12 cellular contexts compared by ENCODE assay signal in genomic region chr16:89556750-89557149, GRCh38. TPM values are rescaled to one million over a fixed set of nuclear protein-coding genes. Genes with fewer than 3 reads are reported as not detected.
DNase-seq lines count a peak whose midpoint lies in the region; ATAC-seq and TF ChIP-seq lines count a peak whose summit lies in the region.
"Had no signal": no experiment of that assay in that cellular context is flagged by ENCODE, and none has a peak within 500 bp of the region (broad histone marks: within the 10 kb centered on the region; RNA-seq: fewer than 3 reads in every experiment).

No MANE protein-coding gene starts in this region.

- peaks cover 28% of the 10 kb centered on the region for H3K4me1 Mint-ChIP-seq in activated CD8-positive, alpha-beta memory T cell treated with anti-CD3 and anti-CD28 coated beads, Interleukin-2, amount 10 ng/mL, durations not matched to agents 7 days and 5 days
- peaks cover 8% of the 10 kb centered on the region for H3K4me1 Mint-ChIP-seq in MCF 10A (ENCODE audit: insufficient read depth, unreplicated experiment)

- CTCF ChIA-PET in activated CD8-positive, alpha-beta memory T cell treated with anti-CD3 and anti-CD28 coated beads, Interleukin-2, amount 10 ng/mL, durations not matched to agents 7 days and 5 days (lab: Charles Lee), result interaction anchor here (0.9 to 2.0 kb wide), 11 partner anchors 7 to 316 kb away, joined by 3 to 11 read pairs (median 4); no protein-coding TSS in a partner anchor
- CTCF ChIA-PET in MCF 10A (lab: Yijun Ruan, JAX), result interaction anchor here (0.6 to 1.5 kb wide), 6 partner anchors 11 to 1518 kb away, joined by 3 to 4 read pairs (median 3); no protein-coding TSS in a partner anchor

- H3K27ac ChIP-seq in substantia nigra (ENCODE audit: low read depth, low read length, poor library complexity, severe bottlenecking), result peak overlapping the region; percentile 79
- H3K27ac ChIP-seq: parathyroid adenoma, skin epidermis had no signal

- intact Hi-C loops in MCF 10A (cut with micrococcal nuclease), result no loop called here

- no peak overlapping the region for H3K4me3 Mint-ChIP-seq in activated CD8-positive, alpha-beta memory T cell treated with anti-CD3 and anti-CD28 coated beads, Interleukin-2, amount 10 ng/mL, durations not matched to agents 7 days and 5 days
- no peak overlapping the region for H3K4me3 Mint-ChIP-seq in MCF 10A (ENCODE audit: unreplicated experiment)
- H3K4me3 Mint-ChIP-seq: stimulated activated naive CD8-positive, alpha-beta T cell treated with anti-CD3 and anti-CD28 coated beads, Interleukin-15, Interleukin-2, amounts not matched to agents 100 ng/mL and 50 ng/mL, for 24 hours had no signal

- H3K36me3 Mint-ChIP-seq in activated CD8-positive, alpha-beta memory T cell treated with anti-CD3 and anti-CD28 coated beads, Interleukin-2, amount 10 ng/mL, durations not matched to agents 7 days and 5 days, result peaks cover 12% of the 10 kb centered on the region
- peaks cover 53% of the 10 kb centered on the region for H3K36me3 Mint-ChIP-seq in MCF 10A (ENCODE audit: insufficient read depth, unreplicated experiment)

- peak overlapping the region; percentile 67 for H3K27ac Mint-ChIP-seq in activated CD8-positive, alpha-beta memory T cell treated with anti-CD3 and anti-CD28 coated beads, Interleukin-2, amount 10 ng/mL, durations not matched to agents 7 days and 5 days
- H3K27ac Mint-ChIP-seq in MCF 10A (ENCODE audit: low read depth, unreplicated experiment), result no peak overlapping the region
- H3K27ac Mint-ChIP-seq: stimulated activated naive CD8-positive, alpha-beta T cell treated with anti-CD3 and anti-CD28 coated beads, Interleukin-15, Interleukin-2, amounts not matched to agents 100 ng/mL and 50 ng/mL, for 24 hours had no signal

- no peak for ATAC-seq in activated CD8-positive, alpha-beta memory T cell treated with anti-CD3 and anti-CD28 coated beads, Interleukin-2, amount 10 ng/mL, durations not matched to agents 7 days and 5 days
- ATAC-seq in omental fat pad (ENCODE audit: low FRiP score) (no peak), GM21447 (IDR thresholded peaks at IDR 0.05; ENCODE audit: unreplicated experiment) (no peak)

- POLR2A ChIA-PET in MCF 10A (lab: Yijun Ruan, JAX), result interaction anchor here (0.5 kb wide), 1 partner anchor 46 kb away, joined by 3 read pairs; no protein-coding TSS in a partner anchor

- H3K9me3 Mint-ChIP-seq in activated CD8-positive, alpha-beta memory T cell treated with anti-CD3 and anti-CD28 coated beads, Interleukin-2, amount 10 ng/mL, durations not matched to agents 7 days and 5 days (ENCODE audit: low read depth), result no peaks in the 10 kb centered on the region
- no peaks in the 10 kb centered on the region for H3K9me3 Mint-ChIP-seq in MCF 10A (ENCODE audit: unreplicated experiment)
- H3K9me3 Mint-ChIP-seq: activated T-helper 2 cell treated with anti-CD3 and anti-CD28 coated beads, Interferon-gamma antibody, Interleukin-2, Interleukin-4, amounts not matched to agents 10 μg/mL and 5 μg/mL and 100 μg/mL, durations not matched to agents 14 hours and 24 hours and 36 hours; stimulated activated naive CD8-positive, alpha-beta T cell treated with anti-CD3 and anti-CD28 coated beads, Interleukin-15, Interleukin-2, amounts not matched to agents 100 ng/mL and 50 ng/mL, for 24 hours had no signal

- TF ChIP-seq CTCF in omental fat pad (IDR thresholded peaks at IDR 0.05) (no peak), MCF 10A (IDR thresholded peaks at IDR 0.05; ENCODE audit: unreplicated experiment) (no peak)

- DNase-seq in activated CD8-positive, alpha-beta memory T cell treated with anti-CD3 and anti-CD28 coated beads, Interleukin-2, amount 10 ng/mL, durations not matched to agents 7 days and 5 days, result no peak
- DNase-seq in activated CD8-positive, alpha-beta memory T cell treated with anti-CD3 and anti-CD28 coated beads for 24 hours, result no peak
- DNase-seq in amygdala (lab: John Stamatoyannopoulos, UW), result peak in 32 of 56 donors; percentile 5 to 69 (median 36)
- peak; percentile 71 for DNase-seq in medulla oblongata (ENCODE audit: extremely low spot score)
- DNase-seq in substantia nigra (lab: John Stamatoyannopoulos, UW), result peak in 32 of 49 donors; percentile 7 to 72 (median 42)
- no peak for DNase-seq in omental fat pad (ENCODE audit: low spot score)
- DNase-seq in MCF 10A (ENCODE audit: unreplicated experiment), result no peak

- no peaks in the 10 kb centered on the region for H3K27me3 Mint-ChIP-seq in activated CD8-positive, alpha-beta memory T cell treated with anti-CD3 and anti-CD28 coated beads, Interleukin-2, amount 10 ng/mL, durations not matched to agents 7 days and 5 days
- H3K27me3 Mint-ChIP-seq in MCF 10A (ENCODE audit: insufficient read depth, unreplicated experiment), result no peaks in the 10 kb centered on the region
- H3K27me3 Mint-ChIP-seq: stimulated activated naive CD8-positive, alpha-beta T cell treated with anti-CD3 and anti-CD28 coated beads, Interleukin-15, Interleukin-2, amounts not matched to agents 100 ng/mL and 50 ng/mL, for 24 hours had no signal

- no TSS peak for BruUV-seq in MCF 10A (replicated peaks; lab: Mats Ljungman, UMichigan)

RNA-seq across cellular contexts. Expression of gene RPL13, which starts 3.7 kb away (rescaled TPM):
- 1,000 to 10,000 TPM; 2,153 to 2,209 TPM for total RNA-seq in activated CD8-positive, alpha-beta memory T cell treated with anti-CD3 and anti-CD28 coated beads, Interleukin-2, amount 10 ng/mL, durations not matched to agents 7 days and 5 days
- total RNA-seq in omental fat pad (1,000 to 10,000 TPM; 4,137 to 5,837 (median 4,637) TPM), MCF 10A (2022) (3,133 and 3,148 TPM in 2 replicates)

RNA-seq across cellular contexts. Expression of gene CPNE7, which starts 18.8 kb away (rescaled TPM):
- 1 to 10 TPM in 1 of 2 experiments, under 1 TPM in 1; 0.38 to 3.1 TPM for total RNA-seq in activated CD8-positive, alpha-beta memory T cell treated with anti-CD3 and anti-CD28 coated beads, Interleukin-2, amount 10 ng/mL, durations not matched to agents 7 days and 5 days
- 1 to 10 TPM in 2 of 4 donors, under 1 TPM in 1, not detected in 1; 0.19 to 2.4 (median 1.1) TPM for total RNA-seq in omental fat pad
- total RNA-seq in MCF 10A (2022), result 86.8 and 92.4 TPM in 2 replicates

RNA-seq across cellular contexts. Expression of gene SPG7, which starts 48.5 kb away (rescaled TPM):
- total RNA-seq in activated CD8-positive, alpha-beta memory T cell treated with anti-CD3 and anti-CD28 coated beads, Interleukin-2, amount 10 ng/mL, durations not matched to agents 7 days and 5 days, result 100 to 1,000 TPM in 1 of 2 experiments, 10 to 100 TPM in 1; 92.1 to 110 TPM
- total RNA-seq in omental fat pad (100 to 1,000 TPM in 1 of 4 donors, 10 to 100 TPM in 3; 68.6 to 125 (median 74.8) TPM), MCF 10A (2022) (82.4 and 92.3 TPM in 2 replicates)

RNA-seq across cellular contexts. Expression of gene DPEP1, which starts 56.7 kb away (rescaled TPM):
- total RNA-seq in activated CD8-positive, alpha-beta memory T cell treated with anti-CD3 and anti-CD28 coated beads, Interleukin-2, amount 10 ng/mL, durations not matched to agents 7 days and 5 days, result not detected
- total RNA-seq in omental fat pad (1 to 10 TPM in 1 of 4 donors, not detected in 3; 1.1 TPM), MCF 10A (2022) (0.29 and 0.82 TPM in 2 replicates)
- total RNA-seq: activated T-helper 2 cell treated with anti-CD3 and anti-CD28 coated beads, Interferon-gamma antibody, Interleukin-2, Interleukin-4, amounts not matched to agents 10 μg/mL and 5 μg/mL and 100 μg/mL, durations not matched to agents 14 hours and 24 hours and 36 hours had no signal

Comparison
In these comparisons a context has a peak if more than half of its experiments do, and no peak if none do; other contexts are left out.
1. DNase-seq: peak in amygdala (32 of 56), medulla oblongata (single experiment) and substantia nigra (32 of 49); none in activated CD8-positive, alpha-beta memory T cell treated with anti-CD3 and anti-CD28 coated beads, Interleukin-2, amount 10 ng/mL, durations not matched to agents 7 days and 5 days (single experiment), activated CD8-positive, alpha-beta memory T cell treated with anti-CD3 and anti-CD28 coated beads for 24 hours (single experiment), omental fat pad (single experiment) and MCF 10A (single experiment).
2. RNA of gene CPNE7, which starts 18.8 kb away (total RNA-seq): 86.8 to 92.4 TPM in MCF 10A; 0.38 to 3.1 TPM in activated CD8-positive, alpha-beta memory T cell treated with anti-CD3 and anti-CD28 coated beads, Interleukin-2, amount 10 ng/mL, durations not matched to agents 7 days and 5 days and 0.19 to 2.4 TPM in omental fat pad; every median in the first group is over 10 times any median in the second.